In genomic region chrX:109733658-109734022, GRCh38 we compare ENCODE assay signal across 8 cellular contexts. TPM values are rescaled to one million over a fixed set of nuclear protein-coding genes. Genes with fewer than 3 reads are reported as not detected.
DNase-seq lines count a peak whose midpoint lies in the region; ATAC-seq, FAIRE-seq and TF ChIP-seq lines count a peak whose summit lies in the region.

No MANE protein-coding gene starts in this region.

- no peak for FAIRE-seq in H54 (lab: Jason Lieb, UNC)

- no peaks in the 10 kb centered on the region for H3K36me3 Mint-ChIP-seq in IgD-negative memory B cell
- peaks cover 0 to 9% (median 2%) of the 10 kb centered on the region in 3 donors for H3K36me3 Mint-ChIP-seq in naive thymus-derived CD8-positive, alpha-beta T cell

- no peak for ATAC-seq in naive thymus-derived CD8-positive, alpha-beta T cell

- no peaks in the 10 kb centered on the region for H3K27me3 ChIP-seq in BE2C

- POLR2A ChIA-PET in naive thymus-derived CD8-positive, alpha-beta T cell (lab: Charles Lee) = interaction anchor here (1.9 kb wide), 1 partner anchor 585 kb away, joined by 8 read pairs; the partner anchor contains the start of gene AMMECR1

- H3K27ac ChIP-seq in cingulate gyrus (ENCODE audit: low read depth, low read length) = peak overlapping the region; percentile 73

- no peaks in the 10 kb centered on the region for H3K27me3 Mint-ChIP-seq in IgD-negative memory B cell
- H3K27me3 Mint-ChIP-seq in naive thymus-derived CD8-positive, alpha-beta T cell = no peaks in the 10 kb centered on the region

- H3K4me1 Mint-ChIP-seq in IgD-negative memory B cell = peaks cover 12 to 26% (median 20%) of the 10 kb centered on the region in 3 donors
- peaks cover 7 to 36% (median 30%) of the 10 kb centered on the region in 4 donors for H3K4me1 Mint-ChIP-seq in naive thymus-derived CD8-positive, alpha-beta T cell

- H3K9me3 ChIP-seq in BE2C = no peaks in the 10 kb centered on the region

- peak overlapping the region; percentile 14 to 92 (median 82) for H3K27ac Mint-ChIP-seq in IgD-negative memory B cell
- peak overlapping the region; percentile 77 to 95 (median 91) for H3K27ac Mint-ChIP-seq in naive thymus-derived CD8-positive, alpha-beta T cell

- no peaks in the 10 kb centered on the region for H3K9me3 Mint-ChIP-seq in IgD-negative memory B cell
- no peaks in the 10 kb centered on the region for H3K9me3 Mint-ChIP-seq in naive thymus-derived CD8-positive, alpha-beta T cell

- no peak for TF ChIP-seq CTCF in BE2C (IDR thresholded peaks at IDR 0.05; ENCODE audit: low read depth, low read length)

- peak overlapping the region; percentile 88 to 98 (median 94) for H3K4me3 Mint-ChIP-seq in IgD-negative memory B cell
- peak overlapping the region; percentile 83 to 100 (median 94) for H3K4me3 Mint-ChIP-seq in naive thymus-derived CD8-positive, alpha-beta T cell

- no peaks in the 10 kb centered on the region for H3K4me1 ChIP-seq in BE2C

- DNase-seq in BE2C (no peak), H54 (ENCODE audit: insufficient read length, low spot score) (no peak), kidney glomerular epithelial cell (lab: John Stamatoyannopoulos, UW) (no peak), mucosa of gallbladder (ENCODE audit: low spot score) (no peak)
- DNase-seq in naive thymus-derived CD8-positive, alpha-beta T cell = no peak
- DNase-seq in activated CD4-positive, alpha-beta T cell treated with anti-CD3 and anti-CD28 coated beads, Interleukin-2, amount 50 U/mL, for 48 hours = no peak

- peak overlapping the region; percentile 69 for H3K4me3 ChIP-seq in BE2C (ENCODE audit: low read depth, low read length)

- H3K36me3 ChIP-seq in BE2C = no peaks in the 10 kb centered on the region

- no peak for TF ChIP-seq POLR2A in H54 (IDR thresholded peaks at IDR 0.05; ENCODE audit: low read depth, low read length)

RNA-seq across cellular contexts. Expression of gene ACSL4, which starts 0.6 kb away (rescaled TPM):
- polyA plus RNA-seq in BE2C (2012; ENCODE audit: insufficient read depth, insufficient read length, low read depth) = 16.8 TPM
- 11.8 TPM for polyA plus RNA-seq in IgD-negative memory B cell
- total RNA-seq in naive thymus-derived CD8-positive, alpha-beta T cell = 10 to 100 TPM; 21.5 to 22.0 TPM
- 1 to 10 TPM; 6.5 to 8.6 (median 7.6) TPM for polyA plus RNA-seq in naive thymus-derived CD8-positive, alpha-beta T cell
- total RNA-seq in mucosa of gallbladder = 58.4 TPM
